9 cellular contexts compared by ENCODE assay signal in the genomic region with DNA sequence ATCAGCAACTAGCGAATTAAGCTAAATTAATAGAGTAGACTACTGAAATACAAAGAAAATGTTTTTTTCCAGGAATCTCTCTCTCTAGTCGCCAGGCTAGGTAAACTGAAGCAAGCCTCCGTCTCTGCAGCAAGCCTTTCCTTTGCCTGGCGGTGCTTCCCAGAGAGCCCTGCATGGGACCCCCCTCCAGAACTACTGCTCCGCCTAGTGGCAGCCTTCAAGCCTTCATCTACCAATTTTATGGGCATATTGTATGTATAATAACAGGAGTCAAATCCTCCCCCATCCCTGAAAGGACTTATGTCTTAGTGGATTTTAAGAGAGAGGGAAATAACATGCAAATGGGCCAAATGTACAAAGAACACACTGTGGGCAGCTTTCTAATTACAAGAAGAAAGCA.
A peak's percentile ranks its signal among the peaks of the same experiment; 100 is the strongest.
DNase-seq lines count a peak whose midpoint lies in the region; ATAC-seq, FAIRE-seq and TF ChIP-seq lines count a peak whose summit lies in the region.
"Had no signal": no experiment of that assay in that cellular context is flagged by ENCODE, and none has a peak within 500 bp of the region (broad histone marks: within the 10 kb centered on the region; RNA-seq: fewer than 3 reads in every experiment).

No MANE protein-coding gene starts in this region.

- no peak overlapping the region for H3K27ac Mint-ChIP-seq in WTC11

- no peak overlapping the region for H4K8ac ChIP-seq in mesenchymal stem cell (ENCODE audit: low read length)

- no peak overlapping the region for H3K23ac ChIP-seq in mesenchymal stem cell (ENCODE audit: low read length in 2 of 2)

- H3K27me3 Mint-ChIP-seq in WTC11 (ENCODE audit: low read depth) = no peaks in the 10 kb centered on the region

- H4K91ac ChIP-seq in mesenchymal stem cell (ENCODE audit: low read length) = no peak overlapping the region

- TF ChIP-seq CTCF in GM06990 (IDR thresholded peaks at IDR 0.05; ENCODE audit: insufficient read depth, low read length, poor library complexity, severe bottlenecking) = peak; percentile 82
- TF ChIP-seq CTCF in WTC11 (IDR thresholded peaks at IDR 0.05) = peak; percentile 71
- no peak for TF ChIP-seq CTCF in gastroesophageal sphincter (IDR thresholded peaks at IDR 0.05)
- no peak for TF ChIP-seq CTCF in coronary artery (IDR thresholded peaks at IDR 0.05)

- no peak overlapping the region for H3K4ac ChIP-seq in mesenchymal stem cell (ENCODE audit: low read depth in 1 of 2, low read length in 2 of 2)

- H2AFZ ChIP-seq in mesenchymal stem cell (ENCODE audit: low read depth, low read length) = no peak overlapping the region

- H3K4me1 ChIP-seq in mesenchymal stem cell (ENCODE audit: control insufficient read depth, insufficient read depth, low read depth, low read length) (peaks cover 2% of the 10 kb centered on the region), gastroesophageal sphincter (peaks cover 15 to 29% (median 19%) of the 10 kb centered on the region in 3 donors)

- H3K36me3 Mint-ChIP-seq in WTC11 = no peaks in the 10 kb centered on the region

- H2AK5ac ChIP-seq in mesenchymal stem cell (ENCODE audit: low read length, severe bottlenecking) = no peak overlapping the region

- no peak for FAIRE-seq in HTR-8/SVneo (lab: Jason Lieb, UNC)

- H3K4me2 ChIP-seq in mesenchymal stem cell (ENCODE audit: low read length, poor library complexity, severe bottlenecking) = no peak overlapping the region

- POLR2A ChIA-PET in WTC11 (lab: Charles Lee) = no interaction called here

- H2BK120ac ChIP-seq in mesenchymal stem cell (ENCODE audit: low read depth, low read length) = no peak overlapping the region

- H3K4me1 Mint-ChIP-seq in WTC11 = no peaks in the 10 kb centered on the region

- no peak overlapping the region for H2BK5ac ChIP-seq in mesenchymal stem cell (ENCODE audit: low read depth, low read length, poor library complexity, severe bottlenecking)

- DNase-seq in GM06990 (ENCODE audit: extremely low read depth, insufficient read length) (no peak), HTR-8/SVneo (ENCODE audit: insufficient read length, low spot score) (peak; percentile 4), WTC11 (ENCODE audit: low spot score) (peak; percentile 80), mesenchymal stem cell (peak; percentile 41), coronary artery (ENCODE audit: low spot score) (no peak), UCSD-AML1 (lab: John Stamatoyannopoulos, UW; ENCODE audit: unreplicated experiment) (no peak), putamen (ENCODE audit: low spot score) (no peak)
- DNase-seq: MV-4-11 had no signal

- no peaks in the 10 kb centered on the region for H3K79me1 ChIP-seq in mesenchymal stem cell (replicated peaks; ENCODE audit: low read length, poor library complexity, severe bottlenecking)

- CTCF ChIA-PET in WTC11 (lab: Charles Lee) = interaction anchor here (0.7 to 4.5 kb wide), 5 partner anchors 10 to 536 kb away, joined by 4 to 14 read pairs (median 4); no protein-coding TSS in a partner anchor

- H3K4me3 ChIP-seq in GM06990 (replicated peaks; ENCODE audit: low read depth, low read length) (no peak overlapping the region), mesenchymal stem cell (ENCODE audit: insufficient read depth in 1 of 2, low read depth in 1 of 2, low read length in 2 of 2) (no peak overlapping the region), gastroesophageal sphincter (no peak overlapping the region), coronary artery (no peak overlapping the region)

- H2BK15ac ChIP-seq in mesenchymal stem cell (ENCODE audit: low read depth, poor library complexity, severe bottlenecking) = no peak overlapping the region

- H3K18ac ChIP-seq in mesenchymal stem cell (ENCODE audit: low read depth in 1 of 2, low read length in 2 of 2) = no peak overlapping the region

- H3K4me3 Mint-ChIP-seq in WTC11 = no peak overlapping the region

- ATAC-seq in WTC11 (peak; percentile 99), gastroesophageal sphincter (no peak)

- WGBS in mesenchymal stem cell = 58% methylated on average over 3 of the region's 5 CpGs
- 95 to 100% methylated on average over 1 to 5 of the region's 5 CpGs for WGBS in gastroesophageal sphincter (ENCODE audit: low coverage in 1 of 2), 2 donors

- H3K27me3 ChIP-seq in GM06990 (replicated peaks; ENCODE audit: control insufficient read depth, insufficient read depth, low read length) = no peaks in the 10 kb centered on the region
- H3K27me3 ChIP-seq in mesenchymal stem cell (ENCODE audit: control insufficient read depth in 1 of 2, insufficient read depth in 1 of 2, low read length in 2 of 2) = no peaks in the 10 kb centered on the region
- H3K27me3 ChIP-seq in gastroesophageal sphincter = no peaks in the 10 kb centered on the region

- no peak overlapping the region for H3K9ac ChIP-seq in mesenchymal stem cell (ENCODE audit: low read length)

- no peak for TF ChIP-seq EP300 in gastroesophageal sphincter (IDR thresholded peaks at IDR 0.05)

- no peak for TF ChIP-seq POLR2A in gastroesophageal sphincter (IDR thresholded peaks at IDR 0.05)

- H3K9me3 Mint-ChIP-seq in WTC11 = no peaks in the 10 kb centered on the region

- H3K36me3 ChIP-seq in GM06990 (ENCODE audit: control insufficient read depth, insufficient read depth, low read length) (no peaks in the 10 kb centered on the region), mesenchymal stem cell (ENCODE audit: control insufficient read depth in 1 of 2, insufficient read depth in 2 of 2, low read depth in 1 of 2, low read length in 2 of 2) (peaks cover 0 to 89% of the 10 kb centered on the region in 2 experiments), gastroesophageal sphincter (peaks cover 0 to 10% of the 10 kb centered on the region in 2 donors)

- no peak overlapping the region for H3K14ac ChIP-seq in mesenchymal stem cell (ENCODE audit: low read length in 2 of 2)

- H2BK12ac ChIP-seq in mesenchymal stem cell (ENCODE audit: low read length in 2 of 2) = no peak overlapping the region

- H3K9me3 ChIP-seq in mesenchymal stem cell (ENCODE audit: control insufficient read depth, low read length) (no peaks in the 10 kb centered on the region), gastroesophageal sphincter (no peaks in the 10 kb centered on the region)

- H3K27ac ChIP-seq in mesenchymal stem cell (ENCODE audit: low read length, poor library complexity, severe bottlenecking) (no peak overlapping the region), gastroesophageal sphincter (no peak overlapping the region), coronary artery (no peak overlapping the region)

TF ChIP-seq in WTC11, 78 proteins besides CTCF, POLR2A, EP300 and RAD21:
- TF ChIP-seq GTF2I (CRISPR knock-in tag; conservative IDR thresholded peaks at IDR 0.05) (no peak), PRRX2 (CRISPR knock-in tag; IDR thresholded peaks at IDR 0.05) (no peak), HMGA2 (CRISPR knock-in tag; IDR thresholded peaks at IDR 0.05) (no peak), FOXK1 (CRISPR knock-in tag; IDR thresholded peaks at IDR 0.05) (no peak), ETV6 (CRISPR knock-in tag; IDR thresholded peaks at IDR 0.05) (no peak), NR1H2 (CRISPR knock-in tag; IDR thresholded peaks at IDR 0.05) (no peak), CREM (CRISPR knock-in tag; IDR thresholded peaks at IDR 0.05) (no peak), JAZF1 (CRISPR knock-in tag; IDR thresholded peaks at IDR 0.05) (no peak)
- TF ChIP-seq, protein P1, sequence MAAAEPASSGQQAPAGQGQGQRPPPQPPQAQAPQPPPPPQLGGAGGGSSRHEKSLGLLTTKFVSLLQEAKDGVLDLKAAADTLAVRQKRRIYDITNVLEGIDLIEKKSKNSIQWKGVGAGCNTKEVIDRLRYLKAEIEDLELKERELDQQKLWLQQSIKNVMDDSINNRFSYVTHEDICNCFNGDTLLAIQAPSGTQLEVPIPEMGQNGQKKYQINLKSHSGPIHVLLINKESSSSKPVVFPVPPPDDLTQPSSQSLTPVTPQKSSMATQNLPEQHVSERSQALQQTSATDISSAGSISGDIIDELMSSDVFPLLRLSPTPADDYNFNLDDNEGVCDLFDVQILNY (CRISPR knock-in tag; IDR thresholded peaks at IDR 0.05) = no peak
- TF ChIP-seq, protein P2, sequence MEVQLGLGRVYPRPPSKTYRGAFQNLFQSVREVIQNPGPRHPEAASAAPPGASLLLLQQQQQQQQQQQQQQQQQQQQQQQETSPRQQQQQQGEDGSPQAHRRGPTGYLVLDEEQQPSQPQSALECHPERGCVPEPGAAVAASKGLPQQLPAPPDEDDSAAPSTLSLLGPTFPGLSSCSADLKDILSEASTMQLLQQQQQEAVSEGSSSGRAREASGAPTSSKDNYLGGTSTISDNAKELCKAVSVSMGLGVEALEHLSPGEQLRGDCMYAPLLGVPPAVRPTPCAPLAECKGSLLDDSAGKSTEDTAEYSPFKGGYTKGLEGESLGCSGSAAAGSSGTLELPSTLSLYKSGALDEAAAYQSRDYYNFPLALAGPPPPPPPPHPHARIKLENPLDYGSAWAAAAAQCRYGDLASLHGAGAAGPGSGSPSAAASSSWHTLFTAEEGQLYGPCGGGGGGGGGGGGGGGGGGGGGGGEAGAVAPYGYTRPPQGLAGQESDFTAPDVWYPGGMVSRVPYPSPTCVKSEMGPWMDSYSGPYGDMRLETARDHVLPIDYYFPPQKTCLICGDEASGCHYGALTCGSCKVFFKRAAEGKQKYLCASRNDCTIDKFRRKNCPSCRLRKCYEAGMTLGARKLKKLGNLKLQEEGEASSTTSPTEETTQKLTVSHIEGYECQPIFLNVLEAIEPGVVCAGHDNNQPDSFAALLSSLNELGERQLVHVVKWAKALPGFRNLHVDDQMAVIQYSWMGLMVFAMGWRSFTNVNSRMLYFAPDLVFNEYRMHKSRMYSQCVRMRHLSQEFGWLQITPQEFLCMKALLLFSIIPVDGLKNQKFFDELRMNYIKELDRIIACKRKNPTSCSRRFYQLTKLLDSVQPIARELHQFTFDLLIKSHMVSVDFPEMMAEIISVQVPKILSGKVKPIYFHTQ (CRISPR knock-in tag; IDR thresholded peaks at IDR 0.05) = no peak
- TF ChIP-seq, protein P3, sequence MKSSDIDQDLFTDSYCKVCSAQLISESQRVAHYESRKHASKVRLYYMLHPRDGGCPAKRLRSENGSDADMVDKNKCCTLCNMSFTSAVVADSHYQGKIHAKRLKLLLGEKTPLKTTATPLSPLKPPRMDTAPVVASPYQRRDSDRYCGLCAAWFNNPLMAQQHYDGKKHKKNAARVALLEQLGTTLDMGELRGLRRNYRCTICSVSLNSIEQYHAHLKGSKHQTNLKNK (CRISPR knock-in tag; IDR thresholded peaks at IDR 0.05) = no peak

Comparison
In these comparisons a context has a peak if more than half of its experiments do, and no peak if none do; other contexts are left out.
1. DNase-seq: peak in HTR-8/SVneo (single experiment), WTC11 (single experiment) and mesenchymal stem cell (single experiment); none in GM06990 (single experiment), coronary artery (single experiment), UCSD-AML1 (single experiment) and putamen (single experiment).
2. CTCF ChIP-seq: peak in GM06990 (single experiment) and WTC11 (single experiment); none in gastroesophageal sphincter (0 of 4) and coronary artery (single experiment).